In genomic region chr11:95254139-95254704, GRCh38 we compare ENCODE assay signal across 8 cellular contexts. TPM values are rescaled to one million over a fixed set of nuclear protein-coding genes. Genes with fewer than 3 reads are reported as not detected.
DNase-seq lines count a peak whose midpoint lies in the region; ATAC-seq and TF ChIP-seq lines count a peak whose summit lies in the region.

No MANE protein-coding gene starts in this region.

- H3K36me3 Mint-ChIP-seq in chondrocyte (ENCODE audit: low read depth), result no peaks in the 10 kb centered on the region

- no peaks in the 10 kb centered on the region for H3K9me3 Mint-ChIP-seq in chondrocyte (ENCODE audit: low read depth)

- ATAC-seq in HG03095 (IDR thresholded peaks at IDR 0.05; ENCODE audit: unreplicated experiment), result peak; percentile 98

- DNase-seq in activated gamma-delta T cell treated with Interleukin-2 at 50 U/mL for 16 hours, result peak; percentile 74
- no peak for DNase-seq in activated gamma-delta T cell (lab: John Stamatoyannopoulos, UW)
- DNase-seq in NCI-H2227 (lab: John Stamatoyannopoulos, UW; ENCODE audit: unreplicated experiment), result peak; percentile 77
- DNase-seq in activated CD4-positive, CD25-positive, alpha-beta regulatory T cell treated with anti-CD3 and anti-CD28 coated beads, Interleukin-2, amount 50 U/mL, for 72 hours, result peak; percentile 64
- DNase-seq in chondrocyte (ENCODE audit: low spot score), result no peak
- DNase-seq in kidney glomerular epithelial cell (lab: John Stamatoyannopoulos, UW), result peak; percentile 93
- peak; percentile 79 for DNase-seq in stimulated activated CD4-positive, alpha-beta T cell treated with anti-CD3 and anti-CD28 coated beads, Interleukin-15, amount 100 ng/mL, for 24 hours

- H3K4me3 Mint-ChIP-seq in chondrocyte (ENCODE audit: unreplicated experiment), result peak overlapping the region; percentile 67

- TF ChIP-seq CTCF in chondrocyte (IDR thresholded peaks at IDR 0.05), result no peak

- H3K27me3 Mint-ChIP-seq in chondrocyte (ENCODE audit: low read depth), result peaks cover 2% of the 10 kb centered on the region

- H3K27ac Mint-ChIP-seq in chondrocyte (ENCODE audit: unreplicated experiment), result peak overlapping the region; percentile 70

- H3K4me1 Mint-ChIP-seq in chondrocyte (ENCODE audit: low read depth), result peaks cover 27% of the 10 kb centered on the region

RNA-seq across cellular contexts. Expression of gene SESN3, which starts 23.2 kb away (rescaled TPM):
- 104 to 238 TPM (median 104 TPM) in 3 replicates for total RNA-seq in chondrocyte

Comparison
In these comparisons a context has a peak if more than half of its experiments do, and no peak if none do; other contexts are left out.
1. DNase-seq: peak in activated gamma-delta T cell treated with Interleukin-2 at 50 U/mL for 16 hours (single experiment), NCI-H2227 (single experiment), activated CD4-positive, CD25-positive, alpha-beta regulatory T cell treated with anti-CD3 and anti-CD28 coated beads, Interleukin-2, amount 50 U/mL, for 72 hours (single experiment), kidney glomerular epithelial cell (single experiment) and stimulated activated CD4-positive, alpha-beta T cell treated with anti-CD3 and anti-CD28 coated beads, Interleukin-15, amount 100 ng/mL, for 24 hours (single experiment); none in activated gamma-delta T cell (single experiment) and chondrocyte (single experiment).